Comparison of ENCODE assay signal across 15 cellular contexts in the genomic region with DNA sequence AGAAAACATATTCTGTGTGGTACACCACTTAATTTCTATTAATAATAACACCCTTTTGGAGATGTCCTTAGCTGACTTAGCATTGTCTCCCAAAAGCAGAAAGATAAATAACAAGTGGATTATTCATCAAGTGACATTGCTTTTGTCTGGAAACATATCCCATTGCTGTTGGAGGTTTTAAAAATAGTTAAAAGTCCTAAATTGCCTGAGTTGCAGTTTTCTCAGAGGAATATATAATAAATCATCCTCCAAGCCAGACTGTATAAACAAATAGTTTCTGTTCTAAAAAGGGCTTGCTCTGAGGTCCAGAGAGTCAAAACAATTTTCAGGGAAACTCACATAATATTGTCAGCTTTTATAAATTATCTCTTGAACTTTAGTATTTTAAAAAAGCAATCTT.
DNase-seq lines count a peak whose midpoint lies in the region; ATAC-seq and TF ChIP-seq lines count a peak whose summit lies in the region.
"Had no signal": no experiment of that assay in that cellular context is flagged by ENCODE, and none has a peak within 500 bp of the region (broad histone marks: within the 10 kb centered on the region; RNA-seq: fewer than 3 reads in every experiment).

No MANE protein-coding gene starts in this region.

- DNase-seq in M059J (ENCODE audit: low read depth) (peak; percentile 15), fibroblast of peridontal ligament (ENCODE audit: extremely low read depth) (peak; percentile 20), myocyte (ENCODE audit: low read depth) (peak; percentile 36), DMS79 treated with DMSO at 0.1 percent for 48 hours (lab: John Stamatoyannopoulos, UW) (no peak), mammary epithelial cell (no peak)
- DNase-seq: Caco-2; CD8-positive, alpha-beta memory T cell; GOT3; H9 had no signal

- no peaks in the 10 kb centered on the region for H3K9me3 ChIP-seq in mammary epithelial cell (replicated peaks; ENCODE audit: insufficient read depth, low read length)
- H3K9me3 ChIP-seq: A549, BLaER1 had no signal

- BruUV-seq in mammary epithelial cell (replicated peaks; lab: Mats Ljungman, UMichigan), result no TSS peak

- H3K4me2 ChIP-seq in mammary epithelial cell (ENCODE audit: insufficient read depth, low read depth, low read length), result no peak overlapping the region
- H3K4me2 ChIP-seq: A549, BLaER1 had no signal

- H3K4me3 ChIP-seq in mammary epithelial cell (replicated peaks in 1 of 3; ENCODE audit: insufficient read depth in 1 of 3, low read depth in 2 of 3, low read length in 3 of 3), result no peak overlapping the region
- H3K4me3 ChIP-seq: A549, BLaER1, K562 had no signal

- no peaks in the 10 kb centered on the region for H4K20me1 ChIP-seq in mammary epithelial cell (ENCODE audit: insufficient read depth, low read length)
- H4K20me1 ChIP-seq: BLaER1 had no signal

- TF ChIP-seq CTCF in mammary epithelial cell (conservative IDR thresholded peaks at IDR 0.05 in 1 of 2, IDR thresholded peaks at IDR 0.05 in 1 of 2; ENCODE audit: extremely low read depth in 1 of 2, insufficient read depth in 1 of 2, low read depth in 1 of 2, low read length in 2 of 2), result no peak

- H3K4me1 ChIP-seq in mammary epithelial cell (ENCODE audit: insufficient read depth, low read length), result no peaks in the 10 kb centered on the region
- H3K4me1 ChIP-seq: A549, BLaER1 had no signal

- H3K79me2 ChIP-seq in mammary epithelial cell (ENCODE audit: insufficient read depth, low read length), result no peaks in the 10 kb centered on the region

- CTCF ChIA-PET in mammary epithelial cell (lab: Charles Lee; ENCODE audit: low non-redundant PET), result no interaction called here

- in situ Hi-C loops in mammary epithelial cell (cut with MboI; ENCODE audit: low sequenced_read_pairs in 2 of 2), result no loop called here

- intact Hi-C loops in mammary epithelial cell (cut with micrococcal nuclease), result no loop called here

- dilution Hi-C loops in mammary epithelial cell (cut with HindIII; ENCODE audit: low sequenced_read_pairs), result no loop called here

- H3K27ac ChIP-seq in mammary epithelial cell (ENCODE audit: insufficient read depth, low read depth, low read length), result no peak overlapping the region
- H3K27ac ChIP-seq: A549, BLaER1, HL-60 had no signal

- no peak overlapping the region for H3K9ac ChIP-seq in mammary epithelial cell (ENCODE audit: insufficient read depth, low read length)
- H3K9ac ChIP-seq: BLaER1 had no signal

- peaks cover 3% of the 10 kb centered on the region for H3K27me3 ChIP-seq in mammary epithelial cell (ENCODE audit: insufficient read depth, low read length)
- H3K27me3 ChIP-seq: BLaER1 had no signal

- H2AFZ ChIP-seq in mammary epithelial cell (ENCODE audit: low read depth, low read length), result no peak overlapping the region

- ATAC-seq in GM18498 (IDR thresholded peaks at IDR 0.05; ENCODE audit: unreplicated experiment), result no peak
- ATAC-seq in HG03521 (IDR thresholded peaks at IDR 0.05; ENCODE audit: unreplicated experiment), result no peak
- ATAC-seq: A549, K562 had no signal

- no peaks in the 10 kb centered on the region for H3K36me3 ChIP-seq in mammary epithelial cell (ENCODE audit: insufficient read depth, low read length)
- H3K36me3 ChIP-seq: BLaER1 had no signal

Comparison
In these comparisons a context has a peak if more than half of its experiments do, and no peak if none do; other contexts are left out.
1. DNase-seq: peak in M059J (single experiment), fibroblast of peridontal ligament (single experiment) and myocyte (single experiment); none in DMS79 treated with DMSO at 0.1 percent for 48 hours (single experiment) and mammary epithelial cell (single experiment).